8 cellular contexts compared by ENCODE assay signal in the genomic region with DNA sequence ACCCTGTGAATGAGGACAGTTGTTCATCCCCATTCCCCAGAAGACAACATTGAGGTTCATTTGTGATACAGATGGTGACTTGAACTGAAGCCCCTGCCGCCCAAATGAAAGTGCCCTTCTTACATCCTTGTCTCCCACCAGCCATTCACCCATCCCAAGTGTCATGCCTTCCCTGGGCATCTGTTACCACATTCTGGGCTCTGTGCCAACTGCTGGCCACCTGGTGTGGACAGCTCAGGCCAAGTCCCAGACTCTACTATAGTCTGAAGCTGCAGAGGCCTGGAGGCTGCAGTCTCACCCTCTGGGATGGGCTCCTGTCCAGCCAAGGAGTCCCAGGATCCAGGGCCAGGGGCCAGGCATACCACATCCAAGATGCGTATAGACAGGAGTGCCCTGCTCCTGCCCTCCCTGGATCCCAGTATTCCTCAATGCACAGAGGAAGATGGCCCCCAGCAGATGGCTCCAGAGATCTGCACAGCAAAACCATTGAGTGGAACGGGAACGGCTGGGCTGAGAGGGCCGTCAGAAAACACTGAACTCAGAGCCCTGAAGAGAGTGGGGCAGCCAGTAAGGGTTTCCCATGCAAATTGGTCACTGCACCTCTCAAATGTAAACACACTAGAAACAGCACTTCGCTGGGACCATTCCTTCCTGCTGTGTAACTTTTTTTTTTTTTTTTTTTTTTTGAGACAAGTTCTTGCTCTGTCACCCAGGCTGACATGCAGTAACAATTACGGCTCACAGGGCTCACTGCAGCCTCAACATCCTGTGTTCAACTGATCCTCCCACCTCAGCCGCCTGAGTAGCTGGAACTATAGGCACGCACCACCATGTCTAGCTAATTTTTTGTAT. TPM values are rescaled to one million over a fixed set of nuclear protein-coding genes. Genes with fewer than 3 reads are reported as not detected.
A peak's percentile ranks its signal among the peaks of the same experiment; 100 is the strongest.
DNase-seq lines count a peak whose midpoint lies in the region; ATAC-seq and TF ChIP-seq lines count a peak whose summit lies in the region.

No MANE protein-coding gene starts in this region.

- H3K36me3 Mint-ChIP-seq in Calu3 (ENCODE audit: insufficient read depth, unreplicated experiment), result peaks cover 4% of the 10 kb centered on the region

- H3K27me3 Mint-ChIP-seq in Calu3 (ENCODE audit: unreplicated experiment), result no peaks in the 10 kb centered on the region
- no peaks in the 10 kb centered on the region for H3K27me3 Mint-ChIP-seq in stimulated activated naive CD8-positive, alpha-beta T cell treated with anti-CD3 and anti-CD28 coated beads, Interleukin-15, amount 100 ng/mL, for 72 hours

- peak; percentile 71 for TF ChIP-seq CTCF in Calu3 (IDR thresholded peaks at IDR 0.05; ENCODE audit: unreplicated experiment)

- ATAC-seq in stimulated activated naive CD8-positive, alpha-beta T cell treated with anti-CD3 and anti-CD28 coated beads, Interleukin-15, amount 100 ng/mL, for 72 hours, result peak; percentile 82

- H3K27ac Mint-ChIP-seq in Calu3 (ENCODE audit: unreplicated experiment), result peak overlapping the region; percentile 7
- H3K27ac Mint-ChIP-seq in stimulated activated naive CD8-positive, alpha-beta T cell treated with anti-CD3 and anti-CD28 coated beads, Interleukin-15, amount 100 ng/mL, for 72 hours, result peak overlapping the region; percentile 61 to 69

- no peak overlapping the region for H3K4me3 Mint-ChIP-seq in Calu3 (ENCODE audit: low read depth, unreplicated experiment)
- H3K4me3 Mint-ChIP-seq in stimulated activated naive CD8-positive, alpha-beta T cell treated with anti-CD3 and anti-CD28 coated beads, Interleukin-15, amount 100 ng/mL, for 72 hours, result peak overlapping the region; percentile 48 to 70

- peaks cover 38% of the 10 kb centered on the region for H3K4me1 Mint-ChIP-seq in Calu3 (ENCODE audit: low read depth, unreplicated experiment)
- peaks cover 88% of the 10 kb centered on the region for H3K4me1 Mint-ChIP-seq in stimulated activated naive CD8-positive, alpha-beta T cell treated with anti-CD3 and anti-CD28 coated beads, Interleukin-15, amount 100 ng/mL, for 72 hours

- DNase-seq in Calu3 (peak; percentile 67), HCEC 1CT (peak; percentile 77), NCI-H460 (ENCODE audit: extremely low read depth, low read depth) (peak; percentile 70), medulla oblongata (ENCODE audit: extremely low spot score) (peak; percentile 86), SKM-1 treated with dmso at 0.1 percent for 144 hours (lab: John Stamatoyannopoulos, UW; ENCODE audit: unreplicated experiment) (no peak)
- DNase-seq in activated CD4-positive, alpha-beta T cell treated with anti-CD3 and anti-CD28 coated beads, Interleukin-2, amount 50 U/mL, for 1 hour, result peak; percentile 35
- DNase-seq in effector CD4-positive, alpha-beta T cell, result peak; percentile 31
- DNase-seq in stimulated activated naive CD8-positive, alpha-beta T cell treated with anti-CD3 and anti-CD28 coated beads, Interleukin-15, amount 100 ng/mL, for 72 hours, result peak in 1 of 2 donors; percentile 58

- H3K9me3 Mint-ChIP-seq in Calu3 (ENCODE audit: low read depth, unreplicated experiment), result no peaks in the 10 kb centered on the region
- no peaks in the 10 kb centered on the region for H3K9me3 Mint-ChIP-seq in stimulated activated naive CD8-positive, alpha-beta T cell treated with anti-CD3 and anti-CD28 coated beads, Interleukin-15, amount 100 ng/mL, for 72 hours

- BruUV-seq in Calu3 (replicated peaks; lab: Mats Ljungman, UMichigan), result no TSS peak

- intact Hi-C loops in Calu3 (cut with micrococcal nuclease; ENCODE audit: unreplicated experiment), result loop anchor here (1.0 to 2.0 kb wide), 2 partner anchors 48 to 56 kb away; no protein-coding TSS in a partner anchor

- CTCF ChIA-PET in Calu3 (lab: Charles Lee), result interaction anchor here (0.6 to 1.4 kb wide), 4 partner anchors 12 to 169 kb away, joined by 3 to 5 read pairs (median 4); no protein-coding TSS in a partner anchor

RNA-seq across cellular contexts. Expression of a gene that starts 22.8 kb away (rescaled TPM):
- 8.7 and 12.8 TPM in 2 replicates for total RNA-seq in Calu3 (2022)
- total RNA-seq in NCI-H460 (2014; rRNA removed; shearing (Covaris generic)), result 2.2 and 4.0 TPM in 2 replicates
- polyA plus RNA-seq in NCI-H460 (2014; cell fraction: nucleus; rRNA removed), result 0.96 and 3.3 TPM in 2 replicates
